Comparison of ENCODE assay signal across 41 cellular contexts in the genomic region with DNA sequence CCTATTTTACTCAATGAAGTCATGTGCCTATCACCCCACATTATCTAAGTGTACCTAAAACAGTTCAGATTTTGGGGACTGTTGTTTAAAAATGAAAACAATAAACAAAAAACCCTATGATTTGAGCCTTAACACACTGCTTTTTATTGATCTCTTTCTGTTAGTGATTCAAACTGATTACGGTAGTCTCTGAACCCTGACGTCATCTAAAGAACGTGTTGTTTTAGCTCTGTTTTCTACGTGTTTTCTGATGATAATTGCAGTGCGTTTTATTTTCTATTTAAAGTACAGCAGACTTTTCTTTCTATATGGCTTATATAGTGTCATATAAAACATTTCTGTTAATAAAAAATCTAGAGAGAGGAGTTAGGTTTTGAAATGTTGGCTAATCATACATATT.
"Had no signal": no experiment of that assay in that cellular context is flagged by ENCODE, and none has a peak within 500 bp of the region (broad histone marks: within the 10 kb centered on the region; RNA-seq: fewer than 3 reads in every experiment).

No MANE protein-coding gene starts in this region.

- H3K27ac Mint-ChIP-seq: activated naive CD4-positive, alpha-beta T cell treated with anti-CD3 and anti-CD28 coated beads for 36 hours; activated naive CD4-positive, alpha-beta T cell treated with anti-CD3 and anti-CD28 coated beads, Interleukin-2, amount 10 ng/mL, durations not matched to agents 7 days and 5 days; activated naive CD4-positive, alpha-beta T cell treated with anti-CD3 and anti-CD28 coated beads, Interleukin-2, amount 50 U/mL, for 24 hours; activated naive CD4-positive, alpha-beta T cell treated with anti-CD3 and anti-CD28 coated beads, Interleukin-2, amount 50 U/mL, for 72 hours; activated naive CD8-positive, alpha-beta T cell; activated naive CD8-positive, alpha-beta T cell treated with anti-CD3 and anti-CD28 coated beads for 36 hours; activated naive CD8-positive, alpha-beta T cell treated with anti-CD3 and anti-CD28 coated beads, Interleukin-2, amount 10 ng/mL, durations not matched to agents 7 days and 5 days; activated naive CD8-positive, alpha-beta T cell treated with anti-CD3 and anti-CD28 coated beads, Interleukin-2, amount 50 U/mL, for 24 hours; activated T-cell treated with anti-CD3 and anti-CD28 coated beads, Interleukin-2, amount 50 U/mL, for 24 hours; activated T-cell treated with anti-CD3 and anti-CD28 coated beads, Interleukin-2, amount 50 U/mL, for 72 hours; activated T-helper 1 cell treated with anti-CD3 and anti-CD28 coated beads, Interleukin-12 subunit alpha, Interleukin-12 subunit beta, Interleukin-2, Interleukin-4 antibody, amounts not matched to agents 30 ng/mL and 10 ng/mL and 1 ng/mL, durations not matched to agents 14 hours and 24 hours and 36 hours; activated T-helper 17 cell treated with anti-CD3 and anti-CD28 coated beads, Interleukin-2, amount 50 U/mL, for 72 hours; activated T-helper 2 cell treated with anti-CD3 and anti-CD28 coated beads, Interferon-gamma antibody, Interleukin-2, Interleukin-4, amounts not matched to agents 10 μg/mL and 5 μg/mL and 100 μg/mL, durations not matched to agents 14 hours and 24 hours and 36 hours; brain had no signal

- H3K4me3 Mint-ChIP-seq: activated naive CD4-positive, alpha-beta T cell treated with anti-CD3 and anti-CD28 coated beads for 36 hours; activated naive CD4-positive, alpha-beta T cell treated with anti-CD3 and anti-CD28 coated beads, Interleukin-2, amount 10 ng/mL, durations not matched to agents 7 days and 5 days; activated naive CD4-positive, alpha-beta T cell treated with anti-CD3 and anti-CD28 coated beads, Interleukin-2, amount 50 U/mL, for 24 hours; activated naive CD8-positive, alpha-beta T cell; activated naive CD8-positive, alpha-beta T cell treated with anti-CD3 and anti-CD28 coated beads for 36 hours; activated naive CD8-positive, alpha-beta T cell treated with anti-CD3 and anti-CD28 coated beads, Interleukin-2, amount 10 ng/mL, durations not matched to agents 7 days and 5 days; activated naive CD8-positive, alpha-beta T cell treated with anti-CD3 and anti-CD28 coated beads, Interleukin-2, amount 50 U/mL, for 24 hours; activated T-cell treated with anti-CD3 and anti-CD28 coated beads, Interleukin-2, amount 50 U/mL, for 24 hours; activated T-cell treated with anti-CD3 and anti-CD28 coated beads, Interleukin-2, amount 50 U/mL, for 4 hours; activated T-cell treated with anti-CD3 and anti-CD28 coated beads, Interleukin-2, amount 50 U/mL, for 72 hours; activated T-helper 1 cell treated with anti-CD3 and anti-CD28 coated beads, Interleukin-12 subunit alpha, Interleukin-12 subunit beta, Interleukin-2, Interleukin-4 antibody, amounts not matched to agents 30 ng/mL and 10 ng/mL and 1 ng/mL, durations not matched to agents 14 hours and 24 hours and 36 hours; activated T-helper 17 cell treated with anti-CD3 and anti-CD28 coated beads, Interleukin-2, amount 50 U/mL, for 72 hours; brain; central memory CD8-positive, alpha-beta T cell had no signal

- H3K4me1 ChIP-seq: adrenal gland, ascending aorta, body of pancreas, breast epithelium had no signal

- H3K36me3 ChIP-seq: adrenal gland, ascending aorta, brain microvascular endothelial cell, breast epithelium, cardiac muscle cell had no signal

- H3K27ac ChIP-seq: adrenal gland, ascending aorta, body of pancreas, brain microvascular endothelial cell, breast epithelium, cardiac muscle cell had no signal

- DNase-seq: activated effector memory CD4-positive, alpha-beta T cell treated with anti-CD3 and anti-CD28 coated beads, Interleukin-2, amount 50 U/mL, for 16 hours; activated effector memory CD4-positive, alpha-beta T cell treated with Interleukin-2 at 50 U/mL for 16 hours; activated gamma-delta T cell; activated gamma-delta T cell treated with Interleukin-2 at 50 U/mL for 16 hours; activated naive CD4-positive, alpha-beta T cell; activated naive CD4-positive, alpha-beta T cell treated with anti-CD3 and anti-CD28 coated beads for 36 hours; activated naive CD4-positive, alpha-beta T cell treated with anti-CD3 and anti-CD28 coated beads, Interleukin-2, amount 10 ng/mL, durations not matched to agents 7 days and 5 days; activated naive CD4-positive, alpha-beta T cell treated with anti-CD3 and anti-CD28 coated beads, Interleukin-2, amount 50 U/mL, for 16 hours; activated naive CD4-positive, alpha-beta T cell treated with Interleukin-2 at 50 U/mL for 16 hours; activated naive CD8-positive, alpha-beta T cell treated with anti-CD3 and anti-CD28 coated beads for 36 hours; activated naive CD8-positive, alpha-beta T cell treated with anti-CD3 and anti-CD28 coated beads, Interleukin-2, amount 10 ng/mL, durations not matched to agents 7 days and 5 days; activated naive CD8-positive, alpha-beta T cell treated with anti-CD3 and anti-CD28 coated beads, Interleukin-2, amount 50 U/mL, for 24 hours; activated T-cell treated with anti-CD3 and anti-CD28 coated beads for 4 hours; activated T-cell treated with anti-CD3 and anti-CD28 coated beads, Interleukin-2, amount 50 U/mL, for 1 hour; activated T-cell treated with anti-CD3 and anti-CD28 coated beads, Interleukin-2, amount 50 U/mL, for 24 hours; activated T-cell treated with anti-CD3 and anti-CD28 coated beads, Interleukin-2, amount 50 U/mL, for 4 hours; activated T-cell treated with anti-CD3 and anti-CD28 coated beads, Interleukin-2, amount 50 U/mL, for 48 hours; activated T-cell treated with anti-CD3 and anti-CD28 coated beads, Interleukin-2, amount 50 U/mL, for 72 hours; adrenal gland; amniotic stem cell; amygdala; anterior cingulate cortex; aorta; body of pancreas; brain microvascular endothelial cell; caudate nucleus; central memory CD4-positive, alpha-beta T cell; cerebellar nuclear complex had no signal

- H3K36me3 Mint-ChIP-seq: activated naive CD4-positive, alpha-beta T cell treated with anti-CD3 and anti-CD28 coated beads, Interleukin-2, amount 10 ng/mL, durations not matched to agents 7 days and 5 days; activated naive CD4-positive, alpha-beta T cell treated with anti-CD3 and anti-CD28 coated beads, Interleukin-2, amount 50 U/mL, for 24 hours; activated naive CD4-positive, alpha-beta T cell treated with anti-CD3 and anti-CD28 coated beads, Interleukin-2, amount 50 U/mL, for 72 hours; activated naive CD8-positive, alpha-beta T cell; activated naive CD8-positive, alpha-beta T cell treated with anti-CD3 and anti-CD28 coated beads for 36 hours; activated naive CD8-positive, alpha-beta T cell treated with anti-CD3 and anti-CD28 coated beads, Interleukin-2, amount 10 ng/mL, durations not matched to agents 7 days and 5 days had no signal

- H3K9me3 ChIP-seq: adrenal gland, ascending aorta, body of pancreas, breast epithelium had no signal

- ATAC-seq: activated naive CD4-positive, alpha-beta T cell treated with anti-CD3 and anti-CD28 coated beads, Interleukin-2, amount 50 U/mL, for 72 hours; activated naive CD8-positive, alpha-beta T cell treated with anti-CD3 and anti-CD28 coated beads, Interleukin-2, amount 50 U/mL, for 24 hours; activated T-cell treated with anti-CD3 and anti-CD28 coated beads, Interleukin-2, amount 50 U/mL, for 4 hours; activated T-cell treated with anti-CD3 and anti-CD28 coated beads, Interleukin-2, amount 50 U/mL, for 72 hours; activated T-helper 17 cell treated with anti-CD3 and anti-CD28 coated beads, Interleukin-2, amount 50 U/mL, for 72 hours; body of pancreas had no signal

- FAIRE-seq: astrocyte, bronchial epithelial cell had no signal

- H3K9me3 Mint-ChIP-seq: activated naive CD4-positive, alpha-beta T cell treated with anti-CD3 and anti-CD28 coated beads for 36 hours; activated naive CD4-positive, alpha-beta T cell treated with anti-CD3 and anti-CD28 coated beads, Interleukin-2, amount 10 ng/mL, durations not matched to agents 7 days and 5 days; activated naive CD4-positive, alpha-beta T cell treated with anti-CD3 and anti-CD28 coated beads, Interleukin-2, amount 50 U/mL, for 24 hours; activated naive CD4-positive, alpha-beta T cell treated with anti-CD3 and anti-CD28 coated beads, Interleukin-2, amount 50 U/mL, for 72 hours; activated naive CD8-positive, alpha-beta T cell treated with anti-CD3 and anti-CD28 coated beads for 36 hours; activated naive CD8-positive, alpha-beta T cell treated with anti-CD3 and anti-CD28 coated beads, Interleukin-2, amount 10 ng/mL, durations not matched to agents 7 days and 5 days; activated naive CD8-positive, alpha-beta T cell treated with anti-CD3 and anti-CD28 coated beads, Interleukin-2, amount 50 U/mL, for 24 hours; activated T-cell treated with anti-CD3 and anti-CD28 coated beads, Interleukin-2, amount 50 U/mL, for 24 hours; activated T-cell treated with anti-CD3 and anti-CD28 coated beads, Interleukin-2, amount 50 U/mL, for 4 hours; activated T-cell treated with anti-CD3 and anti-CD28 coated beads, Interleukin-2, amount 50 U/mL, for 72 hours; activated T-helper 1 cell treated with anti-CD3 and anti-CD28 coated beads, Interleukin-12 subunit alpha, Interleukin-12 subunit beta, Interleukin-2, Interleukin-4 antibody, amounts not matched to agents 30 ng/mL and 10 ng/mL and 1 ng/mL, durations not matched to agents 14 hours and 24 hours and 36 hours; activated T-helper 17 cell treated with anti-CD3 and anti-CD28 coated beads, Interleukin-2, amount 50 U/mL, for 72 hours; activated T-helper 2 cell treated with anti-CD3 and anti-CD28 coated beads, Interferon-gamma antibody, Interleukin-2, Interleukin-4, amounts not matched to agents 10 μg/mL and 5 μg/mL and 100 μg/mL, durations not matched to agents 14 hours and 24 hours and 36 hours; brain; central memory CD8-positive, alpha-beta T cell had no signal

- H3K4me1 Mint-ChIP-seq: activated naive CD4-positive, alpha-beta T cell treated with anti-CD3 and anti-CD28 coated beads, Interleukin-2, amount 50 U/mL, for 24 hours; activated naive CD8-positive, alpha-beta T cell treated with anti-CD3 and anti-CD28 coated beads for 36 hours; activated naive CD8-positive, alpha-beta T cell treated with anti-CD3 and anti-CD28 coated beads, Interleukin-2, amount 10 ng/mL, durations not matched to agents 7 days and 5 days; activated naive CD8-positive, alpha-beta T cell treated with anti-CD3 and anti-CD28 coated beads, Interleukin-2, amount 50 U/mL, for 24 hours; brain; central memory CD8-positive, alpha-beta T cell had no signal

- H3K27me3 ChIP-seq: adrenal gland, ascending aorta, body of pancreas, brain microvascular endothelial cell, breast epithelium, cardiac muscle cell had no signal

- H3K27me3 Mint-ChIP-seq: activated naive CD4-positive, alpha-beta T cell treated with anti-CD3 and anti-CD28 coated beads, Interleukin-2, amount 50 U/mL, for 24 hours; activated T-cell treated with anti-CD3 and anti-CD28 coated beads, Interleukin-2, amount 50 U/mL, for 24 hours; activated T-helper 17 cell treated with anti-CD3 and anti-CD28 coated beads, Interleukin-2, amount 50 U/mL, for 72 hours; brain; central memory CD8-positive, alpha-beta T cell had no signal

- H3K4me3 ChIP-seq: adrenal gland, ascending aorta, body of pancreas, breast epithelium, cardiac muscle cell had no signal
